15 cellular contexts compared by ENCODE assay signal in genomic region chr21:45481977-45482898, GRCh38.
DNase-seq lines count a peak whose midpoint lies in the region; ATAC-seq lines count a peak whose summit lies in the region.
"Had no signal": no experiment of that assay in that cellular context is flagged by ENCODE, and none has a peak within 500 bp of the region (broad histone marks: within the 10 kb centered on the region; RNA-seq: fewer than 3 reads in every experiment).

No MANE protein-coding gene starts in this region.

- no peaks in the 10 kb centered on the region for H3K27me3 Mint-ChIP-seq in CD8-positive, alpha-beta memory T cell
- no peaks in the 10 kb centered on the region for H3K27me3 Mint-ChIP-seq in naive thymus-derived CD4-positive, alpha-beta T cell

- peaks cover 0 to 3% (median 0%) of the 10 kb centered on the region in 3 donors for H3K36me3 Mint-ChIP-seq in CD8-positive, alpha-beta memory T cell
- H3K36me3 Mint-ChIP-seq in activated naive CD4-positive, alpha-beta T cell treated with anti-CD3 and anti-CD28 coated beads, Interleukin-2, amount 50 U/mL, for 72 hours = peaks cover 5 to 8% of the 10 kb centered on the region in 2 donors
- H3K36me3 Mint-ChIP-seq in naive thymus-derived CD4-positive, alpha-beta T cell = peaks cover 0 to 8% (median 4%) of the 10 kb centered on the region in 5 donors

- H3K9me3 Mint-ChIP-seq in CD8-positive, alpha-beta memory T cell = no peaks in the 10 kb centered on the region
- H3K9me3 Mint-ChIP-seq in activated naive CD4-positive, alpha-beta T cell treated with anti-CD3 and anti-CD28 coated beads, Interleukin-2, amount 50 U/mL, for 72 hours = peaks cover 0 to 5% of the 10 kb centered on the region in 2 donors
- H3K9me3 Mint-ChIP-seq in naive thymus-derived CD4-positive, alpha-beta T cell = peaks cover 0 to 3% (median 0%) of the 10 kb centered on the region in 11 donors
- H3K9me3 Mint-ChIP-seq: GM23338 had no signal

- no peak for DNase-seq in CD8-positive, alpha-beta memory T cell
- DNase-seq in activated naive CD4-positive, alpha-beta T cell treated with anti-CD3 and anti-CD28 coated beads, Interleukin-2, amount 50 U/mL, for 72 hours (ENCODE audit: low spot score in 2 of 2) = no peak
- peak in 3 of 9 donors; percentile 26 to 28 (median 28) for DNase-seq in naive thymus-derived CD4-positive, alpha-beta T cell
- DNase-seq in NCI-H1436 treated with DMSO at 0.1 percent for 48 hours (lab: John Stamatoyannopoulos, UW) (no peak), HPDE6-E6E7 (ENCODE audit: extremely low spot score) (no peak), DMS153 (lab: John Stamatoyannopoulos, UW) (no peak)
- DNase-seq: foreskin melanocyte; NCI-H1105 treated with DMSO at 0.1 percent for 48 hours; NCI-H2171 treated with DMSO at 0.1 percent for 48 hours; NK-92 treated with Interleukin-12 subunit alpha and Interleukin-12 subunit beta, amount 100 ng/mL, for 24 hours; SHP77 treated with DMSO at 0.1 percent for 48 hours had no signal

- peak overlapping the region; percentile 60 to 91 (median 85); a peak in 21 of 22 replicates for H3K27ac ChIP-seq in BLaER1 treated with 17β-estradiol and CSF1 and Interleukin-3, amounts not matched to agents 10 nM and 100 nM
- H3K27ac ChIP-seq in CD8-positive, alpha-beta memory T cell (ENCODE audit: low read depth, low read length) = no peak overlapping the region
- H3K27ac ChIP-seq in naive thymus-derived CD4-positive, alpha-beta T cell (ENCODE audit: low read depth, low read length) = peak overlapping the region; percentile 78
- H3K27ac ChIP-seq: vagina had no signal

- no peak for ATAC-seq in activated naive CD4-positive, alpha-beta T cell treated with anti-CD3 and anti-CD28 coated beads, Interleukin-2, amount 50 U/mL, for 72 hours
- no peak for ATAC-seq in naive thymus-derived CD4-positive, alpha-beta T cell
- ATAC-seq: GM23338 had no signal

- intact Hi-C loops in naive thymus-derived CD4-positive, alpha-beta T cell (cut with micrococcal nuclease) = no loop called here

- H3K36me3 ChIP-seq in BLaER1 treated with 17β-estradiol and CSF1 and Interleukin-3, amounts not matched to agents 10 nM and 100 nM = 0 out of 22 replicates have a peak, but pooled peaks cover 0 to 3% (median 0%) of the 10 kb centered on the region in 11 experiments
- H3K36me3 ChIP-seq in CD8-positive, alpha-beta memory T cell (ENCODE audit: insufficient read depth, low read length) = no peaks in the 10 kb centered on the region
- H3K36me3 ChIP-seq in naive thymus-derived CD4-positive, alpha-beta T cell (ENCODE audit: control insufficient read depth in 2 of 3, insufficient read depth in 3 of 3, low read length in 3 of 3) = no peaks in the 10 kb centered on the region

- CTCF ChIA-PET in CD8-positive, alpha-beta memory T cell (lab: Charles Lee) = interaction anchor here (1.3 kb wide), 1 partner anchor 74 kb away, joined by 4 read pairs; no protein-coding TSS in a partner anchor
- CTCF ChIA-PET in naive thymus-derived CD4-positive, alpha-beta T cell (lab: Charles Lee) = interaction anchor here (1.4 kb wide), 1 partner anchor 114 kb away, joined by 4 read pairs; no protein-coding TSS in a partner anchor

- H3K4me3 ChIP-seq in BLaER1 treated with 17β-estradiol and CSF1 and Interleukin-3, amounts not matched to agents 10 nM and 100 nM = peak overlapping the region in 7 of 10 experiments; percentile 37 to 63 (median 50); a peak in 9 of 20 replicates
- peak overlapping the region; percentile 52 for H3K4me3 ChIP-seq in CD8-positive, alpha-beta memory T cell (ENCODE audit: low read length)
- H3K4me3 ChIP-seq in naive thymus-derived CD4-positive, alpha-beta T cell (ENCODE audit: low read length) = peak overlapping the region; percentile 52
- H3K4me3 ChIP-seq: GM23338, lung, vagina had no signal

- H3K27ac Mint-ChIP-seq in CD8-positive, alpha-beta memory T cell = peak overlapping the region; percentile 30 to 92 (median 85)
- H3K27ac Mint-ChIP-seq in activated naive CD4-positive, alpha-beta T cell treated with anti-CD3 and anti-CD28 coated beads, Interleukin-2, amount 50 U/mL, for 72 hours = peak overlapping the region; percentile 85 to 95
- peak overlapping the region; percentile 76 to 99 (median 95) for H3K27ac Mint-ChIP-seq in naive thymus-derived CD4-positive, alpha-beta T cell
- H3K27ac Mint-ChIP-seq: GM23338 had no signal

- H3K4me3 Mint-ChIP-seq in CD8-positive, alpha-beta memory T cell = peak overlapping the region; percentile 30 to 88 (median 77)
- peak overlapping the region; percentile 72 to 89 (median 84) for H3K4me3 Mint-ChIP-seq in naive thymus-derived CD4-positive, alpha-beta T cell
- H3K4me3 Mint-ChIP-seq: GM23338 had no signal

- no peaks in the 10 kb centered on the region for H3K9me3 ChIP-seq in BLaER1 treated with 17β-estradiol and CSF1 and Interleukin-3, amounts not matched to agents 10 nM and 100 nM (replicated peaks in 1 of 11)
- no peaks in the 10 kb centered on the region for H3K9me3 ChIP-seq in CD8-positive, alpha-beta memory T cell (ENCODE audit: low read length)
- no peaks in the 10 kb centered on the region for H3K9me3 ChIP-seq in naive thymus-derived CD4-positive, alpha-beta T cell (ENCODE audit: control insufficient read depth in 2 of 3, low read length in 3 of 3)
- H3K9me3 ChIP-seq: vagina had no signal

- H3K4me1 Mint-ChIP-seq in CD8-positive, alpha-beta memory T cell = peaks cover 32 to 48% (median 45%) of the 10 kb centered on the region in 3 donors
- H3K4me1 Mint-ChIP-seq in naive thymus-derived CD4-positive, alpha-beta T cell = peaks cover 26 to 56% (median 41%) of the 10 kb centered on the region in 7 donors

- no peaks in the 10 kb centered on the region for H4K20me1 ChIP-seq in BLaER1 treated with 17β-estradiol and CSF1 and Interleukin-3, amounts not matched to agents 10 nM and 100 nM

- POLR2A ChIA-PET in CD8-positive, alpha-beta memory T cell (lab: Charles Lee) = interaction anchor here (0.6 to 1.1 kb wide), 2 partner anchors 110 to 194 kb away, joined by 3 read pairs; partner anchors contain the start of gene POFUT2
- POLR2A ChIA-PET in naive thymus-derived CD4-positive, alpha-beta T cell (lab: Charles Lee) = no interaction called here

- H3K9ac ChIP-seq in BLaER1 treated with 17β-estradiol and CSF1 and Interleukin-3, amounts not matched to agents 10 nM and 100 nM = peak overlapping the region; percentile 69 to 80 (median 75); a peak in 21 of 22 replicates

- no peaks in the 10 kb centered on the region for H3K27me3 ChIP-seq in BLaER1 treated with 17β-estradiol and CSF1 and Interleukin-3, amounts not matched to agents 10 nM and 100 nM
- H3K27me3 ChIP-seq in CD8-positive, alpha-beta memory T cell (ENCODE audit: insufficient read depth, low read length, poor library complexity, severe bottlenecking) = no peaks in the 10 kb centered on the region
- H3K27me3 ChIP-seq in naive thymus-derived CD4-positive, alpha-beta T cell (ENCODE audit: control insufficient read depth in 2 of 2, insufficient read depth in 2 of 2, low read length in 2 of 2) = no peaks in the 10 kb centered on the region
- H3K27me3 ChIP-seq: vagina had no signal

- H3K4me2 ChIP-seq in BLaER1 treated with 17β-estradiol and CSF1 and Interleukin-3, amounts not matched to agents 10 nM and 100 nM = peak overlapping the region; percentile 82 to 98 (median 96)
- H3K4me2 ChIP-seq: GM23338 had no signal

- peaks cover 63 to 76% (median 74%) of the 10 kb centered on the region in 10 experiments for H3K4me1 ChIP-seq in BLaER1 treated with 17β-estradiol and CSF1 and Interleukin-3, amounts not matched to agents 10 nM and 100 nM
- H3K4me1 ChIP-seq in CD8-positive, alpha-beta memory T cell (ENCODE audit: insufficient read depth, low read length) = peaks cover 40% of the 10 kb centered on the region
- H3K4me1 ChIP-seq in naive thymus-derived CD4-positive, alpha-beta T cell (ENCODE audit: control insufficient read depth in 2 of 2, insufficient read depth in 2 of 2, low read length in 2 of 2) = peaks cover 14 to 47% of the 10 kb centered on the region in 2 donors
